ENCODE assay signal across 9 cellular contexts in genomic region chr20:33915726-33916331, GRCh38.
DNase-seq lines count a peak whose midpoint lies in the region; ATAC-seq and TF ChIP-seq lines count a peak whose summit lies in the region.
"Had no signal": no experiment of that assay in that cellular context is flagged by ENCODE, and none has a peak within 500 bp of the region (broad histone marks: within the 10 kb centered on the region; RNA-seq: fewer than 3 reads in every experiment).

No MANE protein-coding gene starts in this region.

- H3K27me3 Mint-ChIP-seq in activated T-helper 2 cell treated with anti-CD3 and anti-CD28 coated beads, Interferon-gamma antibody, Interleukin-2, Interleukin-4, amounts not matched to agents 10 μg/mL and 5 μg/mL and 100 μg/mL, durations not matched to agents 14 hours and 24 hours and 36 hours (ENCODE audit: low read depth) = peaks cover 15% of the 10 kb centered on the region
- H3K27me3 Mint-ChIP-seq: stimulated activated naive CD8-positive, alpha-beta T cell treated with anti-CD3 and anti-CD28 coated beads, Interleukin-15, Interleukin-2, amounts not matched to agents 100 ng/mL and 50 ng/mL, for 24 hours had no signal

- H3K27me3 ChIP-seq in Peyer's patch = no peaks in the 10 kb centered on the region
- no peaks in the 10 kb centered on the region for H3K27me3 ChIP-seq in heart right ventricle

- no peaks in the 10 kb centered on the region for H3K36me3 ChIP-seq in Peyer's patch
- H3K36me3 ChIP-seq in heart right ventricle = no peaks in the 10 kb centered on the region

- H3K9me3 ChIP-seq in Peyer's patch (no peaks in the 10 kb centered on the region), heart right ventricle (no peaks in the 10 kb centered on the region)

- intact Hi-C loops in activated T-helper 2 cell treated with anti-CD3 and anti-CD28 coated beads, Interferon-gamma antibody, Interleukin-2, Interleukin-4, amounts not matched to agents 10 μg/mL and 5 μg/mL and 100 μg/mL, durations not matched to agents 14 hours and 24 hours and 36 hours (cut with micrococcal nuclease) = loop anchor here (2.0 kb wide), 1 partner anchor 213 kb away; no protein-coding TSS in a partner anchor
- intact Hi-C loops in heart right ventricle (cut with DNase I) = no loop called here

- ATAC-seq in heart right ventricle (peak in 1 of 8 donors; percentile 25), HG03565 (IDR thresholded peaks at IDR 0.05; ENCODE audit: unreplicated experiment) (no peak), HG02981 (IDR thresholded peaks at IDR 0.05; ENCODE audit: unreplicated experiment) (no peak), HG03045 (IDR thresholded peaks at IDR 0.05; ENCODE audit: unreplicated experiment) (no peak)

- H3K27ac Mint-ChIP-seq in activated T-helper 2 cell treated with anti-CD3 and anti-CD28 coated beads, Interferon-gamma antibody, Interleukin-2, Interleukin-4, amounts not matched to agents 10 μg/mL and 5 μg/mL and 100 μg/mL, durations not matched to agents 14 hours and 24 hours and 36 hours = no peak overlapping the region
- H3K27ac Mint-ChIP-seq: stimulated activated naive CD8-positive, alpha-beta T cell treated with anti-CD3 and anti-CD28 coated beads, Interleukin-15, Interleukin-2, amounts not matched to agents 100 ng/mL and 50 ng/mL, for 24 hours had no signal

- H3K4me3 ChIP-seq in Peyer's patch = no peak overlapping the region
- no peak overlapping the region for H3K4me3 ChIP-seq in heart right ventricle

- H3K27ac ChIP-seq in Peyer's patch (no peak overlapping the region), heart right ventricle (no peak overlapping the region)

- no peaks in the 10 kb centered on the region for H3K36me3 Mint-ChIP-seq in activated T-helper 2 cell treated with anti-CD3 and anti-CD28 coated beads, Interferon-gamma antibody, Interleukin-2, Interleukin-4, amounts not matched to agents 10 μg/mL and 5 μg/mL and 100 μg/mL, durations not matched to agents 14 hours and 24 hours and 36 hours (ENCODE audit: low read depth)

- H3K4me1 ChIP-seq in Peyer's patch = no peaks in the 10 kb centered on the region
- peaks cover 0 to 8% (median 0%) of the 10 kb centered on the region in 9 donors for H3K4me1 ChIP-seq in heart right ventricle

- WGBS in heart right ventricle, 2 donors = 85% methylated on average over 6 of the region's 6 CpGs

- peak; percentile 44 to 81 (median 71) for DNase-seq in Peyer's patch
- peak; percentile 12 for DNase-seq in activated T-helper 2 cell treated with anti-CD3 and anti-CD28 coated beads, Interferon-gamma antibody, Interleukin-2, Interleukin-4, amounts not matched to agents 10 μg/mL and 5 μg/mL and 100 μg/mL, durations not matched to agents 14 hours and 24 hours and 36 hours (ENCODE audit: low spot score)
- peak in 1 of 2 donors; percentile 30 for DNase-seq in heart right ventricle
- peak; percentile 56 for DNase-seq in stimulated activated CD4-positive, alpha-beta T cell treated with anti-CD3 and anti-CD28 coated beads, Interleukin-1b, Interleukin-23, amount 100 ng/mL, for 48 hours

- H3K4me1 Mint-ChIP-seq in activated T-helper 2 cell treated with anti-CD3 and anti-CD28 coated beads, Interferon-gamma antibody, Interleukin-2, Interleukin-4, amounts not matched to agents 10 μg/mL and 5 μg/mL and 100 μg/mL, durations not matched to agents 14 hours and 24 hours and 36 hours (ENCODE audit: low read depth) = no peaks in the 10 kb centered on the region

- peak; percentile 91 for TF ChIP-seq CTCF in GM12873 (IDR thresholded peaks at IDR 0.05; ENCODE audit: insufficient read depth, low read depth, low read length, missing control alignments)
- peak in 5 of 6 experiments; percentile 34 to 73 (median 64) for TF ChIP-seq CTCF in Peyer's patch (IDR thresholded peaks at IDR 0.05)
- peak in 8 of 9 donors; percentile 12 to 60 (median 46) for TF ChIP-seq CTCF in heart right ventricle (IDR thresholded peaks at IDR 0.05)

- H3K4me3 Mint-ChIP-seq in activated T-helper 2 cell treated with anti-CD3 and anti-CD28 coated beads, Interferon-gamma antibody, Interleukin-2, Interleukin-4, amounts not matched to agents 10 μg/mL and 5 μg/mL and 100 μg/mL, durations not matched to agents 14 hours and 24 hours and 36 hours (ENCODE audit: low read depth) = no peak overlapping the region
- H3K4me3 Mint-ChIP-seq: stimulated activated naive CD8-positive, alpha-beta T cell treated with anti-CD3 and anti-CD28 coated beads, Interleukin-15, Interleukin-2, amounts not matched to agents 100 ng/mL and 50 ng/mL, for 24 hours had no signal

- no peak for TF ChIP-seq POLR2A in Peyer's patch (IDR thresholded peaks at IDR 0.05)

- H3K9me3 Mint-ChIP-seq in activated T-helper 2 cell treated with anti-CD3 and anti-CD28 coated beads, Interferon-gamma antibody, Interleukin-2, Interleukin-4, amounts not matched to agents 10 μg/mL and 5 μg/mL and 100 μg/mL, durations not matched to agents 14 hours and 24 hours and 36 hours = no peaks in the 10 kb centered on the region
- H3K9me3 Mint-ChIP-seq: stimulated activated naive CD8-positive, alpha-beta T cell treated with anti-CD3 and anti-CD28 coated beads, Interleukin-15, Interleukin-2, amounts not matched to agents 100 ng/mL and 50 ng/mL, for 24 hours had no signal
